Comparison of ENCODE assay signal across 13 cellular contexts in genomic region chr6:14713561-14713960, GRCh38.
DNase-seq lines count a peak whose midpoint lies in the region; TF ChIP-seq lines count a peak whose summit lies in the region.
"Had no signal": no experiment of that assay in that cellular context is flagged by ENCODE, and none has a peak within 500 bp of the region (broad histone marks: within the 10 kb centered on the region; RNA-seq: fewer than 3 reads in every experiment).

No MANE protein-coding gene starts in this region.

- H3K4ac ChIP-seq in mesenchymal stem cell (ENCODE audit: low read depth in 1 of 2, low read length in 2 of 2) = no peak overlapping the region

- H3K27me3 ChIP-seq in mesenchymal stem cell (ENCODE audit: control insufficient read depth in 1 of 2, insufficient read depth in 1 of 2, low read length in 2 of 2) (no peaks in the 10 kb centered on the region), suprapubic skin (no peaks in the 10 kb centered on the region)

- H4K8ac ChIP-seq in mesenchymal stem cell (ENCODE audit: low read length) = no peak overlapping the region

- H2AK5ac ChIP-seq in mesenchymal stem cell (ENCODE audit: low read length, severe bottlenecking) = no peak overlapping the region

- TF ChIP-seq POLR2A in suprapubic skin (IDR thresholded peaks at IDR 0.05) = no peak

- no peak overlapping the region for H2BK15ac ChIP-seq in mesenchymal stem cell (ENCODE audit: low read depth, poor library complexity, severe bottlenecking)

- no peak overlapping the region for H3K23ac ChIP-seq in mesenchymal stem cell (ENCODE audit: low read length in 2 of 2)

- H3K4me3 Mint-ChIP-seq in activated T-cell treated with anti-CD3 and anti-CD28 coated beads, Interleukin-2, amount 50 U/mL, for 24 hours = no peak overlapping the region
- H3K4me3 Mint-ChIP-seq: activated B cell treated with CpG ODN at 0.5 μM for 24 hours; CD8-positive, alpha-beta memory T cell; central memory CD8-positive, alpha-beta T cell; T-cell had no signal

- H3K4me3 ChIP-seq in choroid plexus epithelial cell (ENCODE audit: low read depth, low read length) (no peak overlapping the region), mesenchymal stem cell (ENCODE audit: insufficient read depth in 1 of 2, low read depth in 1 of 2, low read length in 2 of 2) (peak overlapping the region in 1 of 2 experiments; percentile 57), suprapubic skin (no peak overlapping the region)

- DNase-seq in activated T-cell treated with anti-CD3 and anti-CD28 coated beads, Interleukin-2, amount 50 U/mL, for 24 hours = no peak
- DNase-seq in activated T-cell treated with anti-CD3 and anti-CD28 coated beads for 4 hours (no peak), choroid plexus epithelial cell (ENCODE audit: low read depth) (no peak), mesenchymal stem cell (no peak), suprapubic skin (ENCODE audit: low spot score in 2 of 2) (no peak), NCI-H1048 (lab: John Stamatoyannopoulos, UW) (no peak), SIG-M5 treated with dmso at 0.1 percent for 504 hours (lab: John Stamatoyannopoulos, UW; ENCODE audit: unreplicated experiment) (no peak), GM19240 (ENCODE audit: insufficient read length, low spot score) (no peak)
- DNase-seq: activated B cell treated with CpG ODN at 0.5 μM for 24 hours; CD8-positive, alpha-beta memory T cell; NCI-H2029 treated with DMSO at 0.1 percent for 48 hours; T-cell had no signal

- no peak overlapping the region for H4K91ac ChIP-seq in mesenchymal stem cell (ENCODE audit: low read length)

- H3K4me1 Mint-ChIP-seq in activated T-cell treated with anti-CD3 and anti-CD28 coated beads, Interleukin-2, amount 50 U/mL, for 24 hours (ENCODE audit: low read depth) = peaks cover 66% of the 10 kb centered on the region

- H3K27ac Mint-ChIP-seq in activated T-cell treated with anti-CD3 and anti-CD28 coated beads, Interleukin-2, amount 50 U/mL, for 24 hours = peak overlapping the region; percentile 1
- H3K27ac Mint-ChIP-seq: activated B cell treated with CpG ODN at 0.5 μM for 24 hours, T-cell had no signal

- H2AFZ ChIP-seq in mesenchymal stem cell (ENCODE audit: low read depth, low read length) = no peak overlapping the region

- no peak overlapping the region for H3K4me2 ChIP-seq in mesenchymal stem cell (ENCODE audit: low read length, poor library complexity, severe bottlenecking)

- no peak overlapping the region for H3K27ac ChIP-seq in mesenchymal stem cell (ENCODE audit: low read length, poor library complexity, severe bottlenecking)
- peak overlapping the region; percentile 39 for H3K27ac ChIP-seq in suprapubic skin

- H2BK120ac ChIP-seq in mesenchymal stem cell (ENCODE audit: low read depth, low read length) = no peak overlapping the region

- H3K9me3 ChIP-seq in mesenchymal stem cell (ENCODE audit: control insufficient read depth, low read length) (no peaks in the 10 kb centered on the region), suprapubic skin (no peaks in the 10 kb centered on the region)

- H3K9me3 Mint-ChIP-seq in activated T-cell treated with anti-CD3 and anti-CD28 coated beads, Interleukin-2, amount 50 U/mL, for 24 hours = peaks cover 5% of the 10 kb centered on the region
- H3K9me3 Mint-ChIP-seq: CD8-positive, alpha-beta memory T cell; central memory CD8-positive, alpha-beta T cell had no signal

- TF ChIP-seq CTCF in choroid plexus epithelial cell (conservative IDR thresholded peaks at IDR 0.05; ENCODE audit: low read depth, low read length) = peak; percentile 3
- no peak for TF ChIP-seq CTCF in suprapubic skin (IDR thresholded peaks at IDR 0.05)

- no peaks in the 10 kb centered on the region for H3K27me3 Mint-ChIP-seq in activated T-cell treated with anti-CD3 and anti-CD28 coated beads, Interleukin-2, amount 50 U/mL, for 24 hours
- H3K27me3 Mint-ChIP-seq: activated B cell treated with CpG ODN at 0.5 μM for 24 hours; central memory CD8-positive, alpha-beta T cell; T-cell had no signal

- H3K18ac ChIP-seq in mesenchymal stem cell (ENCODE audit: low read depth in 1 of 2, low read length in 2 of 2) = no peak overlapping the region

- WGBS in mesenchymal stem cell = 89% methylated on average over 6 of the region's 6 CpGs
- WGBS in suprapubic skin = 83% methylated on average over 6 of the region's 6 CpGs

- no peak for TF ChIP-seq EP300 in suprapubic skin (IDR thresholded peaks at IDR 0.05)

- no peak overlapping the region for H2BK12ac ChIP-seq in mesenchymal stem cell (ENCODE audit: low read length in 2 of 2)

- H3K4me1 ChIP-seq in mesenchymal stem cell (ENCODE audit: control insufficient read depth, insufficient read depth, low read depth, low read length) = peaks cover 7% of the 10 kb centered on the region
- peaks cover 21% of the 10 kb centered on the region for H3K4me1 ChIP-seq in suprapubic skin

- no peak overlapping the region for H3K14ac ChIP-seq in mesenchymal stem cell (ENCODE audit: low read length in 2 of 2)

- H3K9ac ChIP-seq in mesenchymal stem cell (ENCODE audit: low read length) = peak overlapping the region; percentile 86

- H2BK5ac ChIP-seq in mesenchymal stem cell (ENCODE audit: low read depth, low read length, poor library complexity, severe bottlenecking) = no peak overlapping the region

- no peaks in the 10 kb centered on the region for H3K79me1 ChIP-seq in mesenchymal stem cell (replicated peaks; ENCODE audit: low read length, poor library complexity, severe bottlenecking)

- H3K36me3 Mint-ChIP-seq in activated T-cell treated with anti-CD3 and anti-CD28 coated beads, Interleukin-2, amount 50 U/mL, for 24 hours (ENCODE audit: low read depth) = peaks cover 3% of the 10 kb centered on the region
- H3K36me3 Mint-ChIP-seq: T-cell had no signal

- H3K36me3 ChIP-seq in mesenchymal stem cell (ENCODE audit: control insufficient read depth in 1 of 2, insufficient read depth in 2 of 2, low read depth in 1 of 2, low read length in 2 of 2) (no peaks in the 10 kb centered on the region), suprapubic skin (no peaks in the 10 kb centered on the region)
